ENCODE assay signal across 7 cellular contexts in genomic region chr10:114349071-114349470, GRCh38. TPM values are rescaled to one million over a fixed set of nuclear protein-coding genes. Genes with fewer than 3 reads are reported as not detected.
DNase-seq lines count a peak whose midpoint lies in the region; TF ChIP-seq lines count a peak whose summit lies in the region.
"Not testable (repeated sequence)": the region's sequence is repeated elsewhere in the genome, so short reads cannot be mapped to it uniquely, and the experiment has no call there.
"Had no signal": no experiment of that assay in that cellular context is flagged by ENCODE, and none has a peak within 500 bp of the region (broad histone marks: within the 10 kb centered on the region; RNA-seq: fewer than 3 reads in every experiment).

No MANE protein-coding gene starts in this region.

- not testable (repeated sequence) for H4K12ac ChIP-seq in trophoblast cell (ENCODE audit: low read depth, low read length)

- not testable (repeated sequence) for H3K9me3 ChIP-seq in mesodermal cell (ENCODE audit: control insufficient read depth, low read length); trophoblast cell (ENCODE audit: insufficient read depth, low read depth, low read length); sigmoid colon; spleen; tibial nerve

- peaks cover 48% of the 10 kb centered on the region for H3K4me1 ChIP-seq in mesodermal cell (ENCODE audit: control insufficient read depth, insufficient read depth, low read length, poor library complexity, severe bottlenecking)
- H3K4me1 ChIP-seq in trophoblast cell (ENCODE audit: control insufficient read depth in 1 of 2, insufficient read depth in 2 of 2, low read length in 2 of 2): peaks cover 52 to 55% of the 10 kb centered on the region in 2 experiments
- H3K4me1 ChIP-seq in sigmoid colon: peaks cover 0 to 52% (median 24%) of the 10 kb centered on the region in 4 donors
- H3K4me1 ChIP-seq in spleen: peaks cover 9 to 93% (median 61%) of the 10 kb centered on the region in 6 donors
- H3K4me1 ChIP-seq in tibial nerve: peaks cover 0 to 100% (median 69%) of the 10 kb centered on the region in 4 donors

- peak overlapping the region; percentile 70 for H2BK12ac ChIP-seq in trophoblast cell (ENCODE audit: low read length)

- H3K27me3 ChIP-seq in trophoblast cell (ENCODE audit: insufficient read depth, low read length); sigmoid colon; spleen (replicated peaks in 1 of 7); tibial nerve: not testable (repeated sequence)

- not testable (repeated sequence) for H3K18ac ChIP-seq in trophoblast cell (ENCODE audit: low read length)

- not testable (repeated sequence) for H3K14ac ChIP-seq in trophoblast cell (ENCODE audit: low read length)

- H2BK120ac ChIP-seq in trophoblast cell (ENCODE audit: insufficient read depth, low read length, poor library complexity): peak overlapping the region; percentile 59

- H3K4me3 ChIP-seq in mesodermal cell (ENCODE audit: extremely low read depth, insufficient read depth, low read length, poor library complexity, severe bottlenecking); trophoblast cell (ENCODE audit: low read depth, low read length); sigmoid colon; spleen; tibial nerve: not testable (repeated sequence)

- not testable (repeated sequence) for H3K36me3 ChIP-seq in mesodermal cell (ENCODE audit: control insufficient read depth, insufficient read depth, low read length); trophoblast cell (ENCODE audit: control insufficient read depth in 1 of 2, insufficient read depth in 2 of 2, low read length in 2 of 2); sigmoid colon; spleen; tibial nerve

- H3K4ac ChIP-seq in trophoblast cell (ENCODE audit: low read depth, low read length): not testable (repeated sequence)

- H2AK5ac ChIP-seq in trophoblast cell (ENCODE audit: low read length): not testable (repeated sequence)

- H3K27ac ChIP-seq in VCaP (peak overlapping the region; percentile 54), mesodermal cell (ENCODE audit: low read depth, low read length, severe bottlenecking) (peak overlapping the region; percentile 43), trophoblast cell (ENCODE audit: low read depth, low read length) (peak overlapping the region; percentile 80), sigmoid colon (peak overlapping the region in 3 of 4 donors; percentile 31 to 71 (median 70)), spleen (peak overlapping the region in 5 of 8 donors; percentile 80 to 91 (median 85)), tibial nerve (peak overlapping the region in 3 of 4 donors; percentile 64 to 93 (median 77))

- H2AFZ ChIP-seq in trophoblast cell (ENCODE audit: insufficient read depth, low read length, poor library complexity): not testable (repeated sequence)

- peak overlapping the region; percentile 76 for H4K91ac ChIP-seq in trophoblast cell (ENCODE audit: low read depth, low read length)

- not testable (repeated sequence) for DNase-seq in trophoblast cell; sigmoid colon; spleen; tibial nerve (ENCODE audit: low spot score in 2 of 2)

- H3K79me1 ChIP-seq in trophoblast cell (ENCODE audit: low read length): peaks cover 45% of the 10 kb centered on the region

- 100% methylated on average over 4 of the region's 7 CpGs; no CpG with 5 or more reads in 1 of the 2 experiments for WGBS in mesodermal cell (ENCODE audit: insufficient coverage in 2 of 2), 2 experiments
- no CpG with 5 or more reads among the region's 7 CpGs for WGBS in trophoblast cell (ENCODE audit: extremely low coverage, insufficient coverage, insufficient read length)
- WGBS in sigmoid colon, 2 donors: 92% methylated on average over 7 of the region's 7 CpGs
- 82 to 90% (median 87%) methylated on average over 7 of the region's 7 CpGs for WGBS in spleen, 5 donors
- WGBS in tibial nerve, 2 donors: 76 to 80% methylated on average over 7 of the region's 7 CpGs

- not testable (repeated sequence) for TF ChIP-seq CTCF in VCaP (conservative IDR thresholded peaks at IDR 0.05); sigmoid colon (IDR thresholded peaks at IDR 0.05); spleen (IDR thresholded peaks at IDR 0.05 in 8 of 11, conservative IDR thresholded peaks at IDR 0.05 in 3 of 11); tibial nerve (IDR thresholded peaks at IDR 0.05)

- H2BK5ac ChIP-seq in trophoblast cell (ENCODE audit: low read depth, low read length, poor library complexity): peak overlapping the region; percentile 70

- not testable (repeated sequence) for H3K23ac ChIP-seq in trophoblast cell (ENCODE audit: low read length)

- H3K9ac ChIP-seq in trophoblast cell (ENCODE audit: low read length): not testable (repeated sequence)

- H3K79me2 ChIP-seq in trophoblast cell (ENCODE audit: control insufficient read depth, insufficient read depth, low read length, poor library complexity): peaks cover 14% of the 10 kb centered on the region

- H3K4me2 ChIP-seq in trophoblast cell (ENCODE audit: low read length): not testable (repeated sequence)

- not testable (repeated sequence) for TF ChIP-seq EP300 in sigmoid colon (IDR thresholded peaks at IDR 0.05); tibial nerve (IDR thresholded peaks at IDR 0.05)

- intact Hi-C loops in sigmoid colon (cut with DNase I): loop anchor here (5.0 kb wide), 1 partner anchor 53 kb away; the partner anchor contains the start of gene AFAP1L2
- intact Hi-C loops in spleen (cut with DNase I; ENCODE audit: low total_unique reads): not testable (repeated sequence)

- not testable (repeated sequence) for TF ChIP-seq POLR2A in sigmoid colon (IDR thresholded peaks at IDR 0.05); spleen (IDR thresholded peaks at IDR 0.05); tibial nerve (IDR thresholded peaks at IDR 0.05)

- not testable (repeated sequence) for H4K8ac ChIP-seq in trophoblast cell (ENCODE audit: low read depth, low read length)

RNA-seq across cellular contexts. Expression of gene AFAP1L2, which starts 55.2 kb away (rescaled TPM):
- polyA plus RNA-seq in mesodermal cell (2013, experiment 1 of 2): 48.5 TPM
- 54.6 TPM for polyA plus RNA-seq in mesodermal cell (2013, experiment 2 of 2)
- polyA plus RNA-seq in trophoblast cell (2013): 41.9 and 43.1 TPM in 2 replicates
- total RNA-seq in sigmoid colon (10 to 100 TPM in 3 of 4 donors, 1 to 10 TPM in 1; 7.6 to 26.0 (median 19.1) TPM), spleen (100 to 1,000 TPM; 119 to 273 (median 191) TPM), tibial nerve (100 to 1,000 TPM in 3 of 4 donors, 10 to 100 TPM in 1; 96.3 to 176 (median 127) TPM)
- polyA plus RNA-seq in sigmoid colon (1 to 10 TPM; 2.5 to 7.9 (median 4.8) TPM), spleen (10 to 100 TPM; 18.3 to 71.5 (median 19.3) TPM)
- total RNA-seq: A673 had no signal
